ENCODE assay signal across 15 cellular contexts in genomic region chr14:68131907-68132306, GRCh38.
DNase-seq lines count a peak whose midpoint lies in the region; ATAC-seq and TF ChIP-seq lines count a peak whose summit lies in the region.
"Had no signal": no experiment of that assay in that cellular context is flagged by ENCODE, and none has a peak within 500 bp of the region (broad histone marks: within the 10 kb centered on the region; RNA-seq: fewer than 3 reads in every experiment).

No MANE protein-coding gene starts in this region.

- ATAC-seq in Right ventricle myocardium inferior, result no peak
- ATAC-seq in HG03521 (IDR thresholded peaks at IDR 0.05; ENCODE audit: unreplicated experiment), result no peak

- H3K27me3 ChIP-seq in left ventricle myocardium inferior (ENCODE audit: low read depth) (no peaks in the 10 kb centered on the region), brain microvascular endothelial cell (replicated peaks) (no peaks in the 10 kb centered on the region)
- H3K27me3 ChIP-seq: BLaER1 treated with 17β-estradiol and CSF1 and Interleukin-3, amounts not matched to agents 10 nM and 100 nM had no signal

- in situ Hi-C loops in brain microvascular endothelial cell (cut with HindIII; ENCODE audit: low pct_ligation_motif_present, low sequenced_read_pairs), result no loop called here

- peaks cover 3% of the 10 kb centered on the region for H3K9me3 Mint-ChIP-seq in nephron
- H3K9me3 Mint-ChIP-seq in type B pancreatic cell, result peaks cover 10% of the 10 kb centered on the region
- H3K9me3 Mint-ChIP-seq in activated T-helper 1 cell treated with anti-CD3 and anti-CD28 coated beads, Interleukin-12 subunit alpha, Interleukin-12 subunit beta, Interleukin-2, Interleukin-4 antibody, amounts not matched to agents 30 ng/mL and 10 ng/mL and 1 ng/mL, durations not matched to agents 14 hours and 24 hours and 36 hours, result no peaks in the 10 kb centered on the region

- H3K27me3 Mint-ChIP-seq in nephron (ENCODE audit: low read depth), result no peaks in the 10 kb centered on the region
- no peaks in the 10 kb centered on the region for H3K27me3 Mint-ChIP-seq in type B pancreatic cell
- no peaks in the 10 kb centered on the region for H3K27me3 Mint-ChIP-seq in activated T-helper 1 cell treated with anti-CD3 and anti-CD28 coated beads, Interleukin-12 subunit alpha, Interleukin-12 subunit beta, Interleukin-2, Interleukin-4 antibody, amounts not matched to agents 30 ng/mL and 10 ng/mL and 1 ng/mL, durations not matched to agents 14 hours and 24 hours and 36 hours (ENCODE audit: insufficient read depth)

- H3K4me1 Mint-ChIP-seq in nephron (peaks cover 37% of the 10 kb centered on the region), type B pancreatic cell (ENCODE audit: unreplicated experiment) (peaks cover 17% of the 10 kb centered on the region)
- no peaks in the 10 kb centered on the region for H3K4me1 Mint-ChIP-seq in activated T-helper 1 cell treated with anti-CD3 and anti-CD28 coated beads, Interleukin-12 subunit alpha, Interleukin-12 subunit beta, Interleukin-2, Interleukin-4 antibody, amounts not matched to agents 30 ng/mL and 10 ng/mL and 1 ng/mL, durations not matched to agents 14 hours and 24 hours and 36 hours (ENCODE audit: low read depth)

- H3K27ac Mint-ChIP-seq in nephron, result peak overlapping the region; percentile 73 to 86 (median 78)
- H3K27ac Mint-ChIP-seq in type B pancreatic cell, result peak overlapping the region; percentile 33
- no peak overlapping the region for H3K27ac Mint-ChIP-seq in activated T-helper 1 cell treated with anti-CD3 and anti-CD28 coated beads, Interleukin-12 subunit alpha, Interleukin-12 subunit beta, Interleukin-2, Interleukin-4 antibody, amounts not matched to agents 30 ng/mL and 10 ng/mL and 1 ng/mL, durations not matched to agents 14 hours and 24 hours and 36 hours

- H3K27ac ChIP-seq in left ventricle myocardium inferior (replicated peaks) (peak overlapping the region; percentile 8), brain microvascular endothelial cell (no peak overlapping the region)
- H3K27ac ChIP-seq: BLaER1 treated with 17β-estradiol and CSF1 and Interleukin-3, amounts not matched to agents 10 nM and 100 nM had no signal

- H3K4me3 ChIP-seq in left ventricle myocardium inferior, result no peak overlapping the region
- H3K4me3 ChIP-seq in fibroblast of the aortic adventitia (ENCODE audit: low read depth, low read length), result no peak overlapping the region
- H3K4me3 ChIP-seq in brain microvascular endothelial cell (ENCODE audit: low read depth, low read length), result no peak overlapping the region
- H3K4me3 ChIP-seq: BLaER1 treated with 17β-estradiol and CSF1 and Interleukin-3, amounts not matched to agents 10 nM and 100 nM had no signal

- intact Hi-C loops in left ventricle myocardium inferior (cut with micrococcal nuclease), result no loop called here
- intact Hi-C loops in Right ventricle myocardium inferior (cut with DNase I), result no loop called here
- intact Hi-C loops in activated T-helper 1 cell treated with anti-CD3 and anti-CD28 coated beads, Interleukin-12 subunit alpha, Interleukin-12 subunit beta, Interleukin-2, Interleukin-4 antibody, amounts not matched to agents 30 ng/mL and 10 ng/mL and 1 ng/mL, durations not matched to agents 14 hours and 24 hours and 36 hours (cut with micrococcal nuclease), result no loop called here

- H3K9me3 ChIP-seq in left ventricle myocardium inferior (replicated peaks), result no peaks in the 10 kb centered on the region
- H3K9me3 ChIP-seq: BLaER1 treated with 17β-estradiol and CSF1 and Interleukin-3, amounts not matched to agents 10 nM and 100 nM had no signal

- TF ChIP-seq CTCF in left ventricle myocardium inferior (IDR thresholded peaks at IDR 0.05; ENCODE audit: borderline replicate concordance), result no peak
- TF ChIP-seq CTCF in fibroblast of the aortic adventitia (IDR thresholded peaks at IDR 0.05; ENCODE audit: insufficient read depth, low read length), result no peak
- no peak for TF ChIP-seq CTCF in nephron (IDR thresholded peaks at IDR 0.05; ENCODE audit: unreplicated experiment in 3 of 3)
- TF ChIP-seq CTCF in type B pancreatic cell (conservative IDR thresholded peaks at IDR 0.05), result no peak
- no peak for TF ChIP-seq CTCF in brain microvascular endothelial cell (IDR thresholded peaks at IDR 0.05; ENCODE audit: low read depth, low read length, missing control alignments)

- DNase-seq in left ventricle myocardium inferior (no peak), Right ventricle myocardium inferior (ENCODE audit: missing footprints) (no peak), fibroblast of the aortic adventitia (ENCODE audit: low read depth) (peak; percentile 71), type B pancreatic cell (ENCODE audit: extremely low spot score, unreplicated experiment) (no peak), brain microvascular endothelial cell (no peak)
- no peak for DNase-seq in activated T-helper 1 cell treated with anti-CD3 and anti-CD28 coated beads, Interleukin-12 subunit alpha, Interleukin-12 subunit beta, Interleukin-2, Interleukin-4 antibody, amounts not matched to agents 30 ng/mL and 10 ng/mL and 1 ng/mL, durations not matched to agents 14 hours and 24 hours and 36 hours (ENCODE audit: low spot score)
- DNase-seq: 8988T, DMS 273 treated with DMSO at 0.1 percent for 48 hours, Kasumi-1, NCI-H187 treated with DMSO at 0.1 percent for 48 hours, NCI-H446 treated with DMSO at 0.1 percent for 48 hours, NCI-H774 had no signal

- H3K36me3 Mint-ChIP-seq in nephron (ENCODE audit: low read depth) (no peaks in the 10 kb centered on the region), type B pancreatic cell (peaks cover 9% of the 10 kb centered on the region)
- H3K36me3 Mint-ChIP-seq in activated T-helper 1 cell treated with anti-CD3 and anti-CD28 coated beads, Interleukin-12 subunit alpha, Interleukin-12 subunit beta, Interleukin-2, Interleukin-4 antibody, amounts not matched to agents 30 ng/mL and 10 ng/mL and 1 ng/mL, durations not matched to agents 14 hours and 24 hours and 36 hours (ENCODE audit: low read depth), result no peaks in the 10 kb centered on the region

- peaks cover 7% of the 10 kb centered on the region for H3K4me1 ChIP-seq in left ventricle myocardium inferior
- H3K4me1 ChIP-seq: BLaER1 treated with 17β-estradiol and CSF1 and Interleukin-3, amounts not matched to agents 10 nM and 100 nM had no signal

- H3K4me3 Mint-ChIP-seq in nephron (no peak overlapping the region), type B pancreatic cell (no peak overlapping the region)
- no peak overlapping the region for H3K4me3 Mint-ChIP-seq in activated T-helper 1 cell treated with anti-CD3 and anti-CD28 coated beads, Interleukin-12 subunit alpha, Interleukin-12 subunit beta, Interleukin-2, Interleukin-4 antibody, amounts not matched to agents 30 ng/mL and 10 ng/mL and 1 ng/mL, durations not matched to agents 14 hours and 24 hours and 36 hours

- H3K36me3 ChIP-seq in left ventricle myocardium inferior (no peaks in the 10 kb centered on the region), brain microvascular endothelial cell (replicated peaks) (no peaks in the 10 kb centered on the region)
- H3K36me3 ChIP-seq: BLaER1 treated with 17β-estradiol and CSF1 and Interleukin-3, amounts not matched to agents 10 nM and 100 nM had no signal
